Comparison of ENCODE assay signal across 8 cellular contexts in the genomic region with DNA sequence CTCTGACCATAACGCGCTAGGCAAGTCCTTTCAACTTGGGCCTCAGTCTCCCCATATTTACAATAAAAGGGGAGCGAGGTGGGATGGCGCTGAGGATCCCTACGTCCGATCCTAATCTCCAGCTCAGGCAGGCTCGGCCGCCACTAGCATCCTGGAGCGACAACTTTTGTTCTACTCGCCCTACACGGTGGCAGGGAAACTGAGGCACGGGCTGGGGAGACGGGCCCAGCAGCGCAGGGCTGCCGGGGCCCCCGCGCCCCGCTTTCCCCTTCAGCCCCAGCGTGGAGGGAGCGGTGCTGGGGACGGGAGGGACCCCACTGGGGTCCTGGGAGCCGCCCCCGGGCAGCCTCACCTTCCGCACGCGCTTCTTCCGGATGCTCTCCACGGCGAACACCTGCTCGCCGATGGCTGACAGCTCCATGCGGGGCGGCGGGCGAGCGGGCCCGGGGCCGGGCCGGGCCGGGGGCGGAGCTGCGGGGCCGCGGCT. TPM values are rescaled to one million over a fixed set of nuclear protein-coding genes. Genes with fewer than 3 reads are reported as not detected.
DNase-seq lines count a peak whose midpoint lies in the region; ATAC-seq and TF ChIP-seq lines count a peak whose summit lies in the region.

No MANE protein-coding gene starts in this region.

- no peaks in the 10 kb centered on the region for H3K9me3 Mint-ChIP-seq in IgD-negative memory B cell
- no peaks in the 10 kb centered on the region for H3K9me3 Mint-ChIP-seq in naive thymus-derived CD8-positive, alpha-beta T cell

- H3K27ac Mint-ChIP-seq in IgD-negative memory B cell: peak overlapping the region in 2 of 3 donors; percentile 98 to 99
- H3K27ac Mint-ChIP-seq in naive thymus-derived CD8-positive, alpha-beta T cell: peak overlapping the region in 6 of 10 donors; percentile 85 to 98 (median 88)

- H3K4me1 Mint-ChIP-seq in IgD-negative memory B cell: peaks cover 28 to 38% (median 29%) of the 10 kb centered on the region in 3 donors
- peaks cover 23 to 47% (median 42%) of the 10 kb centered on the region in 4 donors for H3K4me1 Mint-ChIP-seq in naive thymus-derived CD8-positive, alpha-beta T cell

- DNase-seq in AG09309 (ENCODE audit: low read depth): no peak
- DNase-seq in naive thymus-derived CD8-positive, alpha-beta T cell: no peak
- no peak for DNase-seq in DMS153 (lab: John Stamatoyannopoulos, UW)
- no peak for DNase-seq in mucosa of gallbladder (ENCODE audit: low spot score)

- H3K4me3 ChIP-seq in AG09309 (ENCODE audit: control insufficient read depth, low read depth, low read length): peak overlapping the region; percentile 58

- TF ChIP-seq CTCF in AG09309 (IDR thresholded peaks at IDR 0.05; ENCODE audit: control insufficient read depth, insufficient read depth, low read depth, low read length, missing control alignments): no peak

- no peak for ATAC-seq in naive thymus-derived CD8-positive, alpha-beta T cell
- no peak for ATAC-seq in GM19452 (IDR thresholded peaks at IDR 0.05; ENCODE audit: unreplicated experiment)
- no peak for ATAC-seq in HG03095 (IDR thresholded peaks at IDR 0.05; ENCODE audit: unreplicated experiment)

- peak overlapping the region; percentile 79 to 93 (median 90) for H3K4me3 Mint-ChIP-seq in IgD-negative memory B cell
- H3K4me3 Mint-ChIP-seq in naive thymus-derived CD8-positive, alpha-beta T cell: peak overlapping the region; percentile 69 to 95 (median 80)

- peak overlapping the region; percentile 98 for H3K27ac ChIP-seq in cingulate gyrus (ENCODE audit: low read depth, low read length)

- POLR2A ChIA-PET in naive thymus-derived CD8-positive, alpha-beta T cell (lab: Charles Lee): interaction anchor here (0.6 to 8.1 kb wide), 18 partner anchors 9 to 892 kb away, joined by 3 to 146 read pairs (median 5); partner anchors contain the start of genes ATF4, CBX6, PDGFB and RPL3

- H3K36me3 Mint-ChIP-seq in IgD-negative memory B cell: no peaks in the 10 kb centered on the region
- peaks cover 0 to 4% (median 0%) of the 10 kb centered on the region in 3 donors for H3K36me3 Mint-ChIP-seq in naive thymus-derived CD8-positive, alpha-beta T cell

- H3K27me3 Mint-ChIP-seq in IgD-negative memory B cell: peaks cover 13% of the 10 kb centered on the region
- H3K27me3 Mint-ChIP-seq in naive thymus-derived CD8-positive, alpha-beta T cell: peaks cover 0 to 4% (median 2%) of the 10 kb centered on the region in 5 donors

RNA-seq across cellular contexts. Expression of gene CBX7, which starts 0.4 kb away (rescaled TPM):
- 35.4 TPM for polyA plus RNA-seq in IgD-negative memory B cell
- 100 to 1,000 TPM; 131 to 133 TPM for total RNA-seq in naive thymus-derived CD8-positive, alpha-beta T cell
- polyA plus RNA-seq in naive thymus-derived CD8-positive, alpha-beta T cell: 10 to 100 TPM; 19.1 to 23.1 (median 19.5) TPM
- total RNA-seq in mucosa of gallbladder: 76.5 TPM

RNA-seq across cellular contexts. Expression of gene APOBEC3H, which starts 55.0 kb away (rescaled TPM):
- 0.48 TPM for polyA plus RNA-seq in IgD-negative memory B cell
- total RNA-seq in naive thymus-derived CD8-positive, alpha-beta T cell: under 1 TPM in 1 of 2 experiments, not detected in 1; 0.55 TPM
- polyA plus RNA-seq in naive thymus-derived CD8-positive, alpha-beta T cell: 1 to 10 TPM in 1 of 3 donors, not detected in 2; 3.2 TPM
- 1.4 TPM for total RNA-seq in mucosa of gallbladder
